ENCODE assay signal across 24 cellular contexts in genomic region chr2:222470802-222471468, GRCh38. TPM values are rescaled to one million over a fixed set of nuclear protein-coding genes. Genes with fewer than 3 reads are reported as not detected.
"Had no signal": no experiment of that assay in that cellular context is flagged by ENCODE, and none has a peak within 500 bp of the region (broad histone marks: within the 10 kb centered on the region; RNA-seq: fewer than 3 reads in every experiment).

No MANE protein-coding gene starts in this region.

- H3K27me3 ChIP-seq: gastroesophageal sphincter, thyroid gland had no signal

- ATAC-seq: activated CD4-positive, alpha-beta T cell treated with anti-CD3 and anti-CD28 coated beads for 36 hours; activated naive CD8-positive, alpha-beta T cell treated with anti-CD3 and anti-CD28 coated beads, Interleukin-2, amount 50 U/mL, for 24 hours; gastroesophageal sphincter; left lobe of liver; naive thymus-derived CD8-positive, alpha-beta T cell had no signal

- DNase-seq: activated B cell treated with CpG ODN at 0.5 μM for 24 hours; activated CD4-positive, alpha-beta T cell treated with anti-CD3 and anti-CD28 coated beads for 36 hours; activated CD4-positive, alpha-beta T cell treated with anti-CD3 and anti-CD28 coated beads, Interleukin-2, amount 50 U/mL, for 48 hours; activated effector memory CD4-positive, alpha-beta T cell treated with anti-CD3 and anti-CD28 coated beads, Interleukin-2, amount 50 U/mL, for 16 hours; activated naive CD4-positive, alpha-beta T cell treated with anti-CD3 and anti-CD28 coated beads, Interleukin-2, amount 50 U/mL, for 16 hours; activated naive CD8-positive, alpha-beta T cell treated with anti-CD3 and anti-CD28 coated beads, Interleukin-2, amount 50 U/mL, for 24 hours; head of caudate nucleus; hypothalamus; kidney; naive thymus-derived CD8-positive, alpha-beta T cell; stimulated activated CD4-positive, alpha-beta T cell treated with anti-CD3 and anti-CD28 coated beads, Interleukin-1b, Interleukin-23, amount 100 ng/mL, for 48 hours; substantia nigra; T1000; thyroid gland had no signal

- H3K36me3 Mint-ChIP-seq: mesothelial cell of epicardium had no signal

- H3K4me1 Mint-ChIP-seq: activated B cell treated with CpG ODN at 0.5 μM for 24 hours; activated CD4-positive, alpha-beta T cell treated with anti-CD3 and anti-CD28 coated beads for 36 hours; activated naive CD8-positive, alpha-beta T cell treated with anti-CD3 and anti-CD28 coated beads, Interleukin-2, amount 50 U/mL, for 24 hours; naive thymus-derived CD8-positive, alpha-beta T cell had no signal

- H3K27me3 Mint-ChIP-seq: activated B cell treated with CpG ODN at 0.5 μM for 24 hours had no signal

- H3K36me3 ChIP-seq: gastroesophageal sphincter, thyroid gland had no signal

- H3K4me3 Mint-ChIP-seq: activated B cell treated with CpG ODN at 0.5 μM for 24 hours; activated CD4-positive, alpha-beta T cell treated with anti-CD3 and anti-CD28 coated beads for 36 hours; activated naive CD8-positive, alpha-beta T cell treated with anti-CD3 and anti-CD28 coated beads, Interleukin-2, amount 50 U/mL, for 24 hours; mesothelial cell of epicardium; naive thymus-derived CD8-positive, alpha-beta T cell; stimulated activated naive CD8-positive, alpha-beta T cell treated with anti-CD3 and anti-CD28 coated beads, Interleukin-15, Interleukin-2, amounts not matched to agents 100 ng/mL and 50 ng/mL, for 24 hours; T-helper 1 cell treated with Interleukin-12 subunit alpha and Interleukin-12 subunit beta and Interleukin-4 antibody, amounts not matched to agents 30 μg/mL and 1 μg/mL, for 36 hours had no signal

- H3K9me3 Mint-ChIP-seq: activated naive CD8-positive, alpha-beta T cell treated with anti-CD3 and anti-CD28 coated beads, Interleukin-2, amount 50 U/mL, for 24 hours; stimulated activated naive CD8-positive, alpha-beta T cell treated with anti-CD3 and anti-CD28 coated beads, Interleukin-15, Interleukin-2, amounts not matched to agents 100 ng/mL and 50 ng/mL, for 24 hours; T-helper 1 cell treated with Interleukin-12 subunit alpha and Interleukin-12 subunit beta and Interleukin-4 antibody, amounts not matched to agents 30 μg/mL and 1 μg/mL, for 36 hours had no signal

- H3K4me1 ChIP-seq: gastroesophageal sphincter had no signal

- H3K4me3 ChIP-seq: gastroesophageal sphincter, thyroid gland had no signal

- H3K9me3 ChIP-seq: gastroesophageal sphincter, thyroid gland had no signal

- H3K27ac ChIP-seq: epithelial cell of prostate, gastroesophageal sphincter, thyroid gland had no signal

- H3K27ac Mint-ChIP-seq: activated B cell treated with CpG ODN at 0.5 μM for 24 hours; activated CD4-positive, alpha-beta T cell treated with anti-CD3 and anti-CD28 coated beads for 36 hours; activated naive CD8-positive, alpha-beta T cell treated with anti-CD3 and anti-CD28 coated beads, Interleukin-2, amount 50 U/mL, for 24 hours; mesothelial cell of epicardium; naive thymus-derived CD8-positive, alpha-beta T cell; stimulated activated naive CD8-positive, alpha-beta T cell treated with anti-CD3 and anti-CD28 coated beads, Interleukin-15, Interleukin-2, amounts not matched to agents 100 ng/mL and 50 ng/mL, for 24 hours; T-helper 1 cell treated with Interleukin-12 subunit alpha and Interleukin-12 subunit beta and Interleukin-4 antibody, amounts not matched to agents 30 μg/mL and 1 μg/mL, for 36 hours had no signal

RNA-seq across cellular contexts. Expression of gene SGPP2, which starts 46.6 kb away (rescaled TPM):
- total RNA-seq: chondrocyte, lung microvascular endothelial cell, osteoblast, posterior vena cava had no signal
- polyA plus RNA-seq: naive thymus-derived CD8-positive, alpha-beta T cell had no signal
